In the genomic region with DNA sequence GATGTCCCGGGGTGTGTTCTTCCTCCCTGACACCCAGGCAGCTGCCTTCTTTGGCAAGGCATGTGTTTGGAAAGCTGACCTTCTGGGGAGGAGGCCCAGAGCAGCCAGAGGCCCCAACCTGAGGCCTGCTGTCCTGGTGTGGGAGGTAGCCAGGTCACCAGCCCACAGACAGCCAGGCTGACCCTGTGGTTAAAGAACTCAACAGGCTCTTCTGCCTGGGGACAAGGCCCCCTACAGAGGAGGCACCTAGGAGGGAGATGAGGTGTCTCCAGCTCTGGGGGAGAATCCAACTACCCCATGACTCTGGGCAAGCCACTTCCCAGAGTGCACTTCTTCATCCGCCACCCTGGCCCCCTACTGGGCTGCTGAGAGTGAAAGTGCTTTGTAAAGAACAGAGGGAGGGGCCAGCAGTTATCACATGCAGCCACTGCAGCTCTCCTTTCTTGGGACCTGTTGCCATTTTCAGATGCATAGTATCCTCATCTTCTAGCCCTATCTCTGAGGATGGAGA, we compare ENCODE assay signal across 8 cellular contexts. TPM values are rescaled to one million over a fixed set of nuclear protein-coding genes. Genes with fewer than 3 reads are reported as not detected.
A peak's percentile ranks its signal among the peaks of the same experiment; 100 is the strongest.
DNase-seq lines count a peak whose midpoint lies in the region; TF ChIP-seq lines count a peak whose summit lies in the region.

No MANE protein-coding gene starts in this region.

- no peaks in the 10 kb centered on the region for H3K9me3 ChIP-seq in AG04450 (ENCODE audit: control insufficient read depth, insufficient read depth, low read length)
- H3K9me3 ChIP-seq in SK-N-MC (ENCODE audit: low read depth, low read length) = no peaks in the 10 kb centered on the region
- no peaks in the 10 kb centered on the region for H3K9me3 ChIP-seq in adipocyte (ENCODE audit: control insufficient read depth, low read length)

- POLR2A ChIA-PET in AG04450 (lab: Yijun Ruan, JAX) = interaction anchor here (2.1 kb wide), 1 partner anchor 14 kb away, joined by 7 read pairs; no protein-coding TSS in a partner anchor

- CTCF ChIA-PET in AG04450 (lab: Charles Lee) = interaction anchor here (1.1 to 2.3 kb wide), 3 partner anchors 11 to 183 kb away, joined by 3 to 10 read pairs (median 4); no protein-coding TSS in a partner anchor

- H3K27ac ChIP-seq in AG04450 (ENCODE audit: low read depth, low read length) (peak overlapping the region; percentile 21), SK-N-MC (peak overlapping the region; percentile 91)

- peaks cover 55% of the 10 kb centered on the region for H3K4me1 ChIP-seq in adipocyte (ENCODE audit: control insufficient read depth, insufficient read depth, low read length)

- TF ChIP-seq CTCF in AG04450 (IDR thresholded peaks at IDR 0.05; ENCODE audit: low read depth, low read length) = peak; percentile 40
- no peak for TF ChIP-seq CTCF in GM20000 (IDR thresholded peaks at IDR 0.05; ENCODE audit: extremely low read depth, missing control alignments)

- no peak overlapping the region for H3K4me3 ChIP-seq in AG04450 (ENCODE audit: low read depth, low read length)
- H3K4me3 ChIP-seq in SK-N-MC = no peak overlapping the region
- H3K4me3 ChIP-seq in adipocyte (ENCODE audit: low read length) = no peak overlapping the region

- no peaks in the 10 kb centered on the region for H3K27me3 ChIP-seq in AG04450 (ENCODE audit: control insufficient read depth, insufficient read depth, low read length)
- H3K27me3 ChIP-seq in adipocyte (replicated peaks; ENCODE audit: control insufficient read depth, insufficient read depth, low read length) = no peaks in the 10 kb centered on the region

- DNase-seq in AG04450 (ENCODE audit: low read depth, low spot score) (no peak), GM20000 (ENCODE audit: low spot score) (peak; percentile 76), SK-N-MC (ENCODE audit: low read depth, low spot score) (peak; percentile 32), adipocyte (ENCODE audit: low read depth) (peak; percentile 28), inferior parietal cortex (ENCODE audit: extremely low spot score) (peak; percentile 63), retina (no peak), DMS79 treated with DMSO at 0.1 percent for 48 hours (lab: John Stamatoyannopoulos, UW) (no peak)
- DNase-seq in stimulated activated CD8-positive, alpha-beta memory T cell treated with anti-CD3 and anti-CD28 coated beads, Interleukin-12 subunit alpha, Interleukin-12 subunit beta, amount 100 ng/mL, for 1 hour (ENCODE audit: low read depth) = peak; percentile 44

- H3K36me3 ChIP-seq in SK-N-MC (ENCODE audit: insufficient read depth, low read length) (no peaks in the 10 kb centered on the region), adipocyte (ENCODE audit: control insufficient read depth, insufficient read depth, low read length, severe bottlenecking) (peaks cover 22% of the 10 kb centered on the region)

- H3K9ac ChIP-seq in SK-N-MC (ENCODE audit: insufficient read length) (peak overlapping the region; percentile 32), adipocyte (ENCODE audit: low read length) (peak overlapping the region; percentile 82)

RNA-seq across cellular contexts. Expression of gene SREBF1, which starts 13.1 kb away (rescaled TPM):
- polyA plus RNA-seq in AG04450 (2011; rRNA removed) = 13.6 and 13.7 TPM in 2 replicates
- polyA minus RNA-seq in AG04450 (2011; rRNA and poly(A)+ RNA removed) = 24.9 and 28.1 TPM in 2 replicates

Comparison
In these comparisons a context has a peak if more than half of its experiments do, and no peak if none do; other contexts are left out.
1. DNase-seq: peak in GM20000 (single experiment), SK-N-MC (single experiment), adipocyte (single experiment), inferior parietal cortex (single experiment) and stimulated activated CD8-positive, alpha-beta memory T cell treated with anti-CD3 and anti-CD28 coated beads, Interleukin-12 subunit alpha, Interleukin-12 subunit beta, amount 100 ng/mL, for 1 hour (single experiment); none in AG04450 (single experiment), retina (single experiment) and DMS79 treated with DMSO at 0.1 percent for 48 hours (single experiment).